In the genomic region with DNA sequence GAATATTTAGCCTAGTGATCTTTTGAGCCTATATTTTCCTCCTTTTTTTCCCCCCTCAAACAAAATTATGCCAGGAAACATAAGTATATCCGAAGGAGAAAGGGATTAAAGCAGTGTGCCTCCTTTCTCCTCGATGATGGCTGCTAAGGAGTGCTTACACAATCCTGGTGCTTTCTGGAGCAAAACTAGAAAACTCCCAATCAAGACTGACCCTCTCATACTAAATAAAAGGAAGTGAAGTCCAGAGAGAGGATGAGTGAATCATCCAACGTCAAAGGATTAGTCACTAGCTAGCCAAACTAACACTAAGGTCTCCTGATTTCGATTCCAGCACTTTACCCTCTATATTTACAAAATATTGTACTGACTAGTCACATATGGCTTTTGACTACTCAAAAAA, we compare ENCODE assay signal across 8 cellular contexts.
DNase-seq lines count a peak whose midpoint lies in the region; ATAC-seq and TF ChIP-seq lines count a peak whose summit lies in the region.

No MANE protein-coding gene starts in this region.

- H3K36me3 ChIP-seq in fibroblast of lung (ENCODE audit: control insufficient read depth, insufficient read depth, low read length) (no peaks in the 10 kb centered on the region), MM.1S (replicated peaks; ENCODE audit: insufficient read depth, low read length) (no peaks in the 10 kb centered on the region)

- H3K79me2 ChIP-seq in fibroblast of lung (ENCODE audit: control insufficient read depth, insufficient read depth, low read length): peaks cover 23% of the 10 kb centered on the region
- H3K79me2 ChIP-seq in MM.1S (ENCODE audit: low read length): peaks cover 26% of the 10 kb centered on the region

- H3K9me2 ChIP-seq in MM.1S (replicated peaks; ENCODE audit: insufficient read depth, low read length): no peaks in the 10 kb centered on the region

- no peaks in the 10 kb centered on the region for H3F3A ChIP-seq in MM.1S (ENCODE audit: insufficient read depth, low read length)

- no peaks in the 10 kb centered on the region for H3K27me3 ChIP-seq in fibroblast of lung (ENCODE audit: control insufficient read depth, insufficient read depth, low read length)
- no peaks in the 10 kb centered on the region for H3K27me3 ChIP-seq in MM.1S (replicated peaks; ENCODE audit: insufficient read depth, low read length)

- no peaks in the 10 kb centered on the region for H3K9me3 ChIP-seq in fibroblast of lung (ENCODE audit: control insufficient read depth, insufficient read depth, low read depth, low read length)
- H3K9me3 ChIP-seq in MM.1S (replicated peaks; ENCODE audit: insufficient read depth, low read length): no peaks in the 10 kb centered on the region

- H3K9ac ChIP-seq in fibroblast of lung (ENCODE audit: insufficient read depth, low read length) (peak overlapping the region; percentile 24), MM.1S (ENCODE audit: low read length) (no peak overlapping the region)

- DNase-seq in GF-D8 (lab: John Stamatoyannopoulos, UW) (peak; percentile 9), RPMI7951 (ENCODE audit: low read depth) (peak; percentile 89), fibroblast of lung (ENCODE audit: low read depth in 2 of 2) (peak; percentile 95 to 98), sciatic nerve (ENCODE audit: low spot score) (no peak), SW480 (ENCODE audit: low spot score) (no peak), MM.1S (no peak)

- H3K4me3 ChIP-seq in fibroblast of lung (replicated peaks in 1 of 4; ENCODE audit: control extremely low read depth in 1 of 4, insufficient read depth in 1 of 4, low read depth in 3 of 4, low read length in 4 of 4): peak overlapping the region in 2 of 4 experiments; percentile 11 to 22
- no peak overlapping the region for H3K4me3 ChIP-seq in MM.1S (ENCODE audit: low read length)

- H3K4me1 ChIP-seq in fibroblast of lung (ENCODE audit: control insufficient read depth, extremely low read depth, insufficient read depth, low read length) (peaks cover 16% of the 10 kb centered on the region), MM.1S (ENCODE audit: low read length) (no peaks in the 10 kb centered on the region)

- intact Hi-C loops in sciatic nerve (cut with DNase I): no loop called here

- ATAC-seq in sciatic nerve (peak; percentile 69), GM19328 (IDR thresholded peaks at IDR 0.05; ENCODE audit: unreplicated experiment) (no peak), GM21723 (IDR thresholded peaks at IDR 0.05; ENCODE audit: unreplicated experiment) (no peak)

- peak overlapping the region; percentile 82 for H3K27ac ChIP-seq in fibroblast of lung (ENCODE audit: insufficient read depth, low read length)
- H3K27ac ChIP-seq in MM.1S (ENCODE audit: low read length): no peak overlapping the region

- H4K20me1 ChIP-seq in fibroblast of lung (ENCODE audit: control insufficient read depth, extremely low read depth, insufficient read depth, low read length): no peaks in the 10 kb centered on the region
- no peaks in the 10 kb centered on the region for H4K20me1 ChIP-seq in MM.1S (ENCODE audit: insufficient read depth, low read length)

- no peak for TF ChIP-seq CTCF in fibroblast of lung (conservative IDR thresholded peaks at IDR 0.05 in 1 of 2, IDR thresholded peaks at IDR 0.05 in 1 of 2; ENCODE audit: low read depth in 1 of 2, low read length in 2 of 2)
- no peak for TF ChIP-seq CTCF in MM.1S (IDR thresholded peaks at IDR 0.05; ENCODE audit: low read length)

- H3K4me2 ChIP-seq in fibroblast of lung (ENCODE audit: extremely low read depth, insufficient read depth, low read length): peak overlapping the region; percentile 59
- no peak overlapping the region for H3K4me2 ChIP-seq in MM.1S (ENCODE audit: low read depth, low read length)

- H2AFZ ChIP-seq in fibroblast of lung (ENCODE audit: low read length): no peak overlapping the region
- no peak overlapping the region for H2AFZ ChIP-seq in MM.1S (ENCODE audit: low read length)

Comparison
In these comparisons a context has a peak if more than half of its experiments do, and no peak if none do; other contexts are left out.
1. DNase-seq: peak in GF-D8 (single experiment), RPMI7951 (single experiment) and fibroblast of lung (2 of 2); none in sciatic nerve (single experiment), SW480 (single experiment) and MM.1S (single experiment).